In genomic region chr3:33942483-33943150, GRCh38 we compare ENCODE assay signal across 16 cellular contexts.
A peak's percentile ranks its signal among the peaks of the same experiment; 100 is the strongest.
DNase-seq lines count a peak whose midpoint lies in the region; ATAC-seq and TF ChIP-seq lines count a peak whose summit lies in the region.
"Had no signal": no experiment of that assay in that cellular context is flagged by ENCODE, and none has a peak within 500 bp of the region (broad histone marks: within the 10 kb centered on the region; RNA-seq: fewer than 3 reads in every experiment).

No MANE protein-coding gene starts in this region.

- no peaks in the 10 kb centered on the region for H3K36me3 Mint-ChIP-seq in MCF 10A (ENCODE audit: insufficient read depth, unreplicated experiment)

- peaks cover 5% of the 10 kb centered on the region for H3K4me1 Mint-ChIP-seq in MCF 10A (ENCODE audit: insufficient read depth, unreplicated experiment)

- no peaks in the 10 kb centered on the region for H3K36me3 ChIP-seq in mammary epithelial cell (ENCODE audit: insufficient read depth, low read length)

- peak; percentile 43 for DNase-seq in mammary epithelial cell
- DNase-seq in MCF 10A (ENCODE audit: unreplicated experiment), result no peak
- peak; percentile 3 for DNase-seq in HPDE6-E6E7 (ENCODE audit: extremely low spot score)
- DNase-seq in dorsolateral prefrontal cortex, result no peak
- DNase-seq in G401 (ENCODE audit: low spot score), result no peak
- DNase-seq in NCI-H446 (lab: John Stamatoyannopoulos, UW), result no peak
- DNase-seq in NCI-H1417 (lab: John Stamatoyannopoulos, UW), result no peak
- DNase-seq: activated CD8-positive, alpha-beta memory T cell treated with anti-CD3 and anti-CD28 coated beads for 24 hours; activated effector memory CD4-positive, alpha-beta T cell treated with anti-CD3 and anti-CD28 coated beads, Interleukin-2, amount 50 U/mL, for 16 hours; body of pancreas; foreskin fibroblast; mesenchymal stem cell; NCI-H2081; NCI-H748 treated with DMSO at 0.1 percent for 48 hours had no signal

- intact Hi-C loops in mammary epithelial cell (cut with micrococcal nuclease), result loop anchor here (5.0 kb wide), 1 partner anchor 75 kb away; no protein-coding TSS in a partner anchor
- intact Hi-C loops in MCF 10A (cut with micrococcal nuclease), result no loop called here
- intact Hi-C loops in dorsolateral prefrontal cortex (cut with DNase I), result no loop called here

- no peaks in the 10 kb centered on the region for H3K9me3 Mint-ChIP-seq in MCF 10A (ENCODE audit: unreplicated experiment)
- H3K9me3 Mint-ChIP-seq: stimulated activated naive CD8-positive, alpha-beta T cell treated with anti-CD3 and anti-CD28 coated beads, Interleukin-15, Interleukin-2, amounts not matched to agents 100 ng/mL and 50 ng/mL, for 24 hours had no signal

- H3K4me3 ChIP-seq in mammary epithelial cell (replicated peaks in 1 of 3; ENCODE audit: insufficient read depth in 1 of 3, low read depth in 2 of 3, low read length in 3 of 3), result no peak overlapping the region
- H3K4me3 ChIP-seq in dorsolateral prefrontal cortex, result no peak overlapping the region
- H3K4me3 ChIP-seq: body of pancreas had no signal

- in situ Hi-C loops in mammary epithelial cell (cut with MboI; ENCODE audit: low sequenced_read_pairs in 2 of 2) (no loop called here), G401 (cut with HindIII; ENCODE audit: low sequenced_read_pairs) (no loop called here)

- H3K9me3 ChIP-seq in mammary epithelial cell (replicated peaks; ENCODE audit: insufficient read depth, low read length), result no peaks in the 10 kb centered on the region
- H3K9me3 ChIP-seq: body of pancreas had no signal

- peaks cover 11% of the 10 kb centered on the region for H3K27me3 Mint-ChIP-seq in MCF 10A (ENCODE audit: insufficient read depth, unreplicated experiment)

- TF ChIP-seq CTCF in mammary epithelial cell (conservative IDR thresholded peaks at IDR 0.05 in 1 of 2, IDR thresholded peaks at IDR 0.05 in 1 of 2; ENCODE audit: extremely low read depth in 1 of 2, insufficient read depth in 1 of 2, low read depth in 1 of 2, low read length in 2 of 2) (no peak), MCF 10A (IDR thresholded peaks at IDR 0.05; ENCODE audit: unreplicated experiment) (no peak), dorsolateral prefrontal cortex (IDR thresholded peaks at IDR 0.05 in 54 of 56, conservative IDR thresholded peaks at IDR 0.05 in 2 of 56; ENCODE audit: low read depth in 1 of 56, partially characterized antibody in 56 of 56) (no peak)

- no peaks in the 10 kb centered on the region for H4K20me1 ChIP-seq in mammary epithelial cell (ENCODE audit: insufficient read depth, low read length)

- H3K27ac Mint-ChIP-seq in MCF 10A (ENCODE audit: low read depth, unreplicated experiment), result no peak overlapping the region
- H3K27ac Mint-ChIP-seq: stimulated activated naive CD8-positive, alpha-beta T cell treated with anti-CD3 and anti-CD28 coated beads, Interleukin-15, Interleukin-2, amounts not matched to agents 100 ng/mL and 50 ng/mL, for 24 hours had no signal

- H2AFZ ChIP-seq in mammary epithelial cell (ENCODE audit: low read depth, low read length), result no peak overlapping the region

- no TSS peak for BruUV-seq in mammary epithelial cell (replicated peaks; lab: Mats Ljungman, UMichigan)
- no TSS peak for BruUV-seq in MCF 10A (replicated peaks; lab: Mats Ljungman, UMichigan)

- POLR2A ChIA-PET in MCF 10A (lab: Yijun Ruan, JAX), result interaction anchor here (0.6 kb wide), 1 partner anchor 23 kb away, joined by 3 read pairs; no protein-coding TSS in a partner anchor

- H3K27me3 ChIP-seq in mammary epithelial cell (ENCODE audit: insufficient read depth, low read length) (no peaks in the 10 kb centered on the region), dorsolateral prefrontal cortex (no peaks in the 10 kb centered on the region)
- H3K27me3 ChIP-seq: body of pancreas had no signal

- H3K79me2 ChIP-seq in mammary epithelial cell (ENCODE audit: insufficient read depth, low read length), result no peaks in the 10 kb centered on the region

- dilution Hi-C loops in mammary epithelial cell (cut with HindIII; ENCODE audit: low sequenced_read_pairs), result no loop called here

- peaks cover 23% of the 10 kb centered on the region for H3K4me1 ChIP-seq in mammary epithelial cell (ENCODE audit: insufficient read depth, low read length)
- H3K4me1 ChIP-seq: body of pancreas had no signal

- H3K27ac ChIP-seq in mammary epithelial cell (ENCODE audit: insufficient read depth, low read depth, low read length), result no peak overlapping the region
- peak overlapping the region in 56 of 59 donors; percentile 1 to 89 (median 65) for H3K27ac ChIP-seq in dorsolateral prefrontal cortex
- H3K27ac ChIP-seq: body of pancreas had no signal

- no peak overlapping the region for H3K9ac ChIP-seq in mammary epithelial cell (ENCODE audit: insufficient read depth, low read length)

- H3K4me3 Mint-ChIP-seq in MCF 10A (ENCODE audit: unreplicated experiment), result no peak overlapping the region
- H3K4me3 Mint-ChIP-seq: stimulated activated naive CD8-positive, alpha-beta T cell treated with anti-CD3 and anti-CD28 coated beads, Interleukin-15, Interleukin-2, amounts not matched to agents 100 ng/mL and 50 ng/mL, for 24 hours had no signal

- no peak for ATAC-seq in HG03457 (IDR thresholded peaks at IDR 0.05; ENCODE audit: unreplicated experiment)
- ATAC-seq: body of pancreas had no signal

- WGBS in mammary epithelial cell (ENCODE audit: low coverage, missing lambda C conversion rate), result 61% methylated on average over 4 of the region's 4 CpGs

- CTCF ChIA-PET in mammary epithelial cell (lab: Charles Lee; ENCODE audit: low non-redundant PET) (no interaction called here), MCF 10A (lab: Yijun Ruan, JAX) (interaction anchor here (0.6 to 0.8 kb wide), 3 partner anchors 12 to 741 kb away, joined by 3 to 4 read pairs (median 3); no protein-coding TSS in a partner anchor)

- peak overlapping the region; percentile 10 for H3K4me2 ChIP-seq in mammary epithelial cell (ENCODE audit: insufficient read depth, low read depth, low read length)

Comparison
In these comparisons a context has a peak if more than half of its experiments do, and no peak if none do; other contexts are left out.
1. DNase-seq: peak in mammary epithelial cell (single experiment) and HPDE6-E6E7 (single experiment); none in MCF 10A (single experiment), dorsolateral prefrontal cortex (0 of 10), G401 (single experiment), NCI-H446 (0 of 2) and NCI-H1417 (0 of 3).